ENCODE assay signal across 1 cellular context in the genomic region with DNA sequence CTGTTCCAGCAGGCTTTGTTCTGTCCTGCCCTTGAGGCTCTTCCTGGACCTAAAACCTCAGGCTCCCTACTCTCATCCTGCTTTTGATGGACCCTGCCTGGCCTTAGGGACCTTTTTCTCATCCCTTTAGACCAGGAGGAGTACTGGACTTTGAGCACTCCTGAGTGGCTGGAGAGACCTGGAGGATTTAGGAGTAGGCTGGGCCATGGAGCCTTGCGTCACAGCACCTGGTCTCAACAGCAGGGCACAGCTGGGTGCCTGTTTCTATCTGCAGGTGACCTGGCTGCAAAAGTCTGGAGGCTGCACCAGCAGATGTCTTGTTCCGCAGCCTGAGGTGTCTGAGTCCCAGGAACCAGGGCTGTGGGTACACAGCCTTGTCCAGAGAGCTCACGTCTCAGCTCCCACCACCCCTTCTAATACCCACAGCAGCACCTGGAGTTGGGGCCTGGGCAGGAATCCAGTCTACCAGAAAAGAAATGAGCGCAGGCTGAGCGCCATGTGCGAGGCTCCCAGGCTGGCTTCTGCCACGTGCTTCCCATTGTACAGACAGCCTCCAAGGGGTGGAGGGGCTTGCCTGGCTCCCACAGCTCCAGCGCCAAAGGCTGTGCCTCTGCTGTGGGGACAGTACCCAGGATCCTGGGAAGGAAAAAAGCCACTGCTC.
TF ChIP-seq lines count a peak whose summit lies in the region.

No MANE protein-coding gene starts in this region.

TF ChIP-seq in HEK293, 187 proteins besides CTCF, POLR2A, EP300 and RAD21:
- TF ChIP-seq ZBTB6 (tag by site-specific recombination; IDR thresholded peaks at IDR 0.05) (no peak), ZNF449 (tag by site-specific recombination; IDR thresholded peaks at IDR 0.05) (no peak), ZNF621 (tag by site-specific recombination; IDR thresholded peaks at IDR 0.05) (no peak), ZNF596 (tag by site-specific recombination; IDR thresholded peaks at IDR 0.05) (no peak), ZBTB7A (tag by site-specific recombination; IDR thresholded peaks at IDR 0.05; ENCODE audit: low read depth) (no peak), YY1 (tag by site-specific recombination; IDR thresholded peaks at IDR 0.05) (no peak), ZIC2 (tag by site-specific recombination; IDR thresholded peaks at IDR 0.05) (0 out of 2 replicates have a peak, but pooled peaks have one; percentile 18)
